ENCODE assay signal across 14 cellular contexts in the genomic region with DNA sequence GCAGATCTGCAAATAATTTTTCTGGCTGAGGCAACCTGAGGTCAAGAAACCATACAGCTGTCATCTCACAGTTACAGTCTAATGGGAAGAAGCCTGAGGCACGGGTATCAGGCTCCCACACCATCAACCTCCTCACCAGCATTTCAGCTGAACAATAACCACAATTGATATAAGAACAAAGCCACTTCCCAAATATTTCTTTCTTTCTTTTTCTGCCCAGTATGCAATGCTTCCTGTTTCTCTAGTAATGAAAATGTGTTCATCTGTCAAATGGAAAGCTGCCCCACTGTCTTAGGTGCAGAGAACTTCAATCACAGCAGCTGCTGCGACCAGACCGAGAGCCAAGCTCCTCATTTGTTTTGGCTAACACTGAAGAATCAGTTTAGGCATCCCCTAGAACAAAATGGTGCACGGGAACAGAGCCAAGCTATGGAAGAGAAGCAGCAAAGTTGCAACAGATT.
A peak's percentile ranks its signal among the peaks of the same experiment; 100 is the strongest.
DNase-seq lines count a peak whose midpoint lies in the region; ATAC-seq and TF ChIP-seq lines count a peak whose summit lies in the region.
"Had no signal": no experiment of that assay in that cellular context is flagged by ENCODE, and none has a peak within 500 bp of the region (broad histone marks: within the 10 kb centered on the region; RNA-seq: fewer than 3 reads in every experiment).

No MANE protein-coding gene starts in this region.

- H3K9me3 ChIP-seq in tibial artery (no peaks in the 10 kb centered on the region), hepatocyte (ENCODE audit: low read depth) (no peaks in the 10 kb centered on the region), T-helper 17 cell (ENCODE audit: control insufficient read depth, low read length, poor library complexity, severe bottlenecking) (no peaks in the 10 kb centered on the region)
- H3K9me3 ChIP-seq: SK-N-SH had no signal

- H3K27me3 ChIP-seq in tibial artery, result no peaks in the 10 kb centered on the region
- no peaks in the 10 kb centered on the region for H3K27me3 ChIP-seq in hepatocyte
- H3K27me3 ChIP-seq: foreskin keratinocyte had no signal

- H3K36me3 Mint-ChIP-seq in activated CD4-positive, alpha-beta T cell treated with anti-CD3 and anti-CD28 coated beads, Interleukin-2, amount 10 ng/mL, durations not matched to agents 24 days and 14 days (ENCODE audit: low read depth), result no peaks in the 10 kb centered on the region
- H3K36me3 Mint-ChIP-seq in chondrocyte (ENCODE audit: low read depth) (no peaks in the 10 kb centered on the region), T-helper 17 cell (ENCODE audit: low read depth) (no peaks in the 10 kb centered on the region)

- no peak overlapping the region for H3K27ac Mint-ChIP-seq in activated CD4-positive, alpha-beta T cell treated with anti-CD3 and anti-CD28 coated beads, Interleukin-2, amount 10 ng/mL, durations not matched to agents 24 days and 14 days
- peak overlapping the region; percentile 13 for H3K27ac Mint-ChIP-seq in chondrocyte (ENCODE audit: unreplicated experiment)
- no peak overlapping the region for H3K27ac Mint-ChIP-seq in T-helper 17 cell
- H3K27ac Mint-ChIP-seq: activated CD4-positive, alpha-beta T cell treated with anti-CD3 and anti-CD28 coated beads, Interleukin-2, amount 10 ng/mL, durations not matched to agents 7 days and 5 days had no signal

- H3K27me3 Mint-ChIP-seq in activated CD4-positive, alpha-beta T cell treated with anti-CD3 and anti-CD28 coated beads, Interleukin-2, amount 10 ng/mL, durations not matched to agents 24 days and 14 days, result no peaks in the 10 kb centered on the region
- no peaks in the 10 kb centered on the region for H3K27me3 Mint-ChIP-seq in chondrocyte (ENCODE audit: low read depth)
- H3K27me3 Mint-ChIP-seq in T-helper 17 cell, result no peaks in the 10 kb centered on the region
- H3K27me3 Mint-ChIP-seq: activated CD4-positive, alpha-beta T cell treated with anti-CD3 and anti-CD28 coated beads, Interleukin-2, amount 10 ng/mL, durations not matched to agents 7 days and 5 days had no signal

- 84% methylated on average over 4 of the region's 4 CpGs for WGBS in hepatocyte (ENCODE audit: low lambda C conversion rate, missing lambda C conversion rate)

- ATAC-seq in HG03196 (IDR thresholded peaks at IDR 0.05; ENCODE audit: unreplicated experiment), result no peak
- no peak for ATAC-seq in T-helper 17 cell
- ATAC-seq: foreskin keratinocyte had no signal

- peak; percentile 40 for DNase-seq in activated CD4-positive, alpha-beta T cell treated with anti-CD3 and anti-CD28 coated beads, Interleukin-2, amount 10 ng/mL, durations not matched to agents 24 days and 14 days
- no peak for DNase-seq in activated CD4-positive, alpha-beta T cell treated with anti-CD3 and anti-CD28 coated beads for 48 hours
- DNase-seq in chondrocyte (ENCODE audit: low spot score) (no peak), left kidney (ENCODE audit: low read depth, low spot score) (peak; percentile 6), tibial artery (peak; percentile 54 to 69), hepatocyte (ENCODE audit: low spot score) (no peak), T-helper 17 cell (no peak)
- DNase-seq: activated CD4-positive, alpha-beta T cell treated with anti-CD3 and anti-CD28 coated beads, Interleukin-2, amount 10 ng/mL, durations not matched to agents 7 days and 5 days; activated effector memory CD4-positive, alpha-beta T cell treated with Interleukin-2 at 50 U/mL for 16 hours; cerebellar nuclear complex; EL; foreskin keratinocyte; SK-N-SH had no signal

- no peaks in the 10 kb centered on the region for H3K9me3 Mint-ChIP-seq in activated CD4-positive, alpha-beta T cell treated with anti-CD3 and anti-CD28 coated beads, Interleukin-2, amount 10 ng/mL, durations not matched to agents 24 days and 14 days
- H3K9me3 Mint-ChIP-seq in chondrocyte (ENCODE audit: low read depth), result peaks cover 5% of the 10 kb centered on the region
- H3K9me3 Mint-ChIP-seq: activated CD4-positive, alpha-beta T cell treated with anti-CD3 and anti-CD28 coated beads, Interleukin-2, amount 10 ng/mL, durations not matched to agents 7 days and 5 days had no signal

- H3K4me2 ChIP-seq in hepatocyte, result no peak overlapping the region
- H3K4me2 ChIP-seq: SK-N-SH had no signal

- no peaks in the 10 kb centered on the region for H3K4me1 Mint-ChIP-seq in activated CD4-positive, alpha-beta T cell treated with anti-CD3 and anti-CD28 coated beads, Interleukin-2, amount 10 ng/mL, durations not matched to agents 24 days and 14 days
- H3K4me1 Mint-ChIP-seq in chondrocyte (ENCODE audit: low read depth) (peaks cover 6% of the 10 kb centered on the region), T-helper 17 cell (no peaks in the 10 kb centered on the region)
- H3K4me1 Mint-ChIP-seq: activated CD4-positive, alpha-beta T cell treated with anti-CD3 and anti-CD28 coated beads, Interleukin-2, amount 10 ng/mL, durations not matched to agents 7 days and 5 days had no signal

- H3K27ac ChIP-seq in tibial artery (peak overlapping the region; percentile 36 to 40), hepatocyte (no peak overlapping the region)
- H3K27ac ChIP-seq: foreskin keratinocyte had no signal

- H3K4me1 ChIP-seq in tibial artery (peaks cover 0 to 11% (median 7%) of the 10 kb centered on the region in 4 donors), hepatocyte (ENCODE audit: insufficient read depth) (no peaks in the 10 kb centered on the region)
- H3K4me1 ChIP-seq: foreskin keratinocyte had no signal

- H4K20me1 ChIP-seq in hepatocyte (ENCODE audit: insufficient read depth, poor library complexity, severe bottlenecking), result no peaks in the 10 kb centered on the region

- intact Hi-C loops in activated CD4-positive, alpha-beta T cell treated with anti-CD3 and anti-CD28 coated beads, Interleukin-2, amount 10 ng/mL, durations not matched to agents 24 days and 14 days (cut with micrococcal nuclease), result no loop called here
- intact Hi-C loops in tibial artery (cut with DNase I; ENCODE audit: low total_unique reads), result no loop called here

- H2AFZ ChIP-seq in hepatocyte, result no peak overlapping the region

- H3K4me3 Mint-ChIP-seq in activated CD4-positive, alpha-beta T cell treated with anti-CD3 and anti-CD28 coated beads, Interleukin-2, amount 10 ng/mL, durations not matched to agents 24 days and 14 days, result no peak overlapping the region
- H3K4me3 Mint-ChIP-seq in chondrocyte (ENCODE audit: unreplicated experiment) (no peak overlapping the region), T-helper 17 cell (no peak overlapping the region)
- H3K4me3 Mint-ChIP-seq: activated CD4-positive, alpha-beta T cell treated with anti-CD3 and anti-CD28 coated beads, Interleukin-2, amount 10 ng/mL, durations not matched to agents 7 days and 5 days had no signal

- no peaks in the 10 kb centered on the region for H3K9me2 ChIP-seq in hepatocyte (replicated peaks; ENCODE audit: insufficient read depth)
- H3K9me2 ChIP-seq: SK-N-SH had no signal

- no peak for TF ChIP-seq CTCF in chondrocyte (IDR thresholded peaks at IDR 0.05)
- no peak for TF ChIP-seq CTCF in tibial artery (IDR thresholded peaks at IDR 0.05)
- TF ChIP-seq CTCF in hepatocyte (IDR thresholded peaks at IDR 0.05; ENCODE audit: poor library complexity), result no peak

- H3K79me2 ChIP-seq in hepatocyte, result no peaks in the 10 kb centered on the region

- H3K36me3 ChIP-seq in tibial artery, result no peaks in the 10 kb centered on the region
- H3K36me3 ChIP-seq in hepatocyte (replicated peaks; ENCODE audit: insufficient read depth, low read depth), result no peaks in the 10 kb centered on the region

- no peak overlapping the region for H3K4me3 ChIP-seq in tibial artery
- H3K4me3 ChIP-seq in hepatocyte, result no peak overlapping the region

Comparison
In these comparisons a context has a peak if more than half of its experiments do, and no peak if none do; other contexts are left out.
1. DNase-seq: peak in activated CD4-positive, alpha-beta T cell treated with anti-CD3 and anti-CD28 coated beads, Interleukin-2, amount 10 ng/mL, durations not matched to agents 24 days and 14 days (single experiment), left kidney (single experiment) and tibial artery (2 of 2); none in activated CD4-positive, alpha-beta T cell treated with anti-CD3 and anti-CD28 coated beads for 48 hours (single experiment), chondrocyte (single experiment), hepatocyte (single experiment) and T-helper 17 cell (0 of 3).